Comparison of ENCODE assay signal across 14 cellular contexts in genomic region chr11:119937412-119937811, GRCh38.
"Had no signal": no experiment of that assay in that cellular context is flagged by ENCODE, and none has a peak within 500 bp of the region (broad histone marks: within the 10 kb centered on the region; RNA-seq: fewer than 3 reads in every experiment).

No MANE protein-coding gene starts in this region.

- ATAC-seq: mucosa of descending colon; naive thymus-derived CD8-positive, alpha-beta T cell; right cardiac atrium; stimulated activated effector memory CD8-positive, alpha-beta T cell treated with anti-CD3 and anti-CD28 coated beads, Interleukin-12 subunit alpha, Interleukin-12 subunit beta, amount 100 ng/mL, for 72 hours; stimulated activated naive CD8-positive, alpha-beta T cell treated with anti-CD3 and anti-CD28 coated beads, Interleukin-15, Interleukin-2, amounts not matched to agents 100 U/mL and 50 U/mL, for 24 hours had no signal

- H3K36me3 ChIP-seq: esophagus squamous epithelium, neutrophil, thoracic aorta, transverse colon had no signal

- H3K4me3 ChIP-seq: esophagus squamous epithelium, hepatocyte, mucosa of descending colon, thoracic aorta, transverse colon had no signal

- H3K4me2 ChIP-seq: hepatocyte had no signal

- H3K4me1 ChIP-seq: esophagus squamous epithelium, transverse colon had no signal

- H3K79me2 ChIP-seq: hepatocyte had no signal

- FAIRE-seq: small intestine had no signal

- H3K9me3 ChIP-seq: esophagus squamous epithelium, mucosa of descending colon, neutrophil, thoracic aorta, transverse colon had no signal

- DNase-seq: esophagus squamous epithelium; foreskin fibroblast; mucosa of descending colon; naive thymus-derived CD8-positive, alpha-beta T cell; right cardiac atrium; small intestine; stimulated activated CD4-positive, alpha-beta T cell treated with anti-CD3 and anti-CD28 coated beads, Interleukin-2, amount 100 ng/mL, for 48 hours; stimulated activated CD8-positive, alpha-beta memory T cell treated with anti-CD3 and anti-CD28 coated beads, Interleukin-4, amount 100 ng/mL, for 48 hours; stimulated activated naive CD8-positive, alpha-beta T cell treated with anti-CD3 and anti-CD28 coated beads, Interleukin-15, Interleukin-2, amounts not matched to agents 100 U/mL and 50 U/mL, for 24 hours; transverse colon had no signal

- H2AFZ ChIP-seq: hepatocyte had no signal

- H3K27ac ChIP-seq: esophagus squamous epithelium, hepatocyte, neutrophil, thoracic aorta, transverse colon had no signal

- H3K27me3 ChIP-seq: hepatocyte, transverse colon had no signal
